21 cellular contexts compared by ENCODE assay signal in genomic region chr4:177699365-177700213, GRCh38.
DNase-seq lines count a peak whose midpoint lies in the region; ATAC-seq, FAIRE-seq and TF ChIP-seq lines count a peak whose summit lies in the region.
"Had no signal": no experiment of that assay in that cellular context is flagged by ENCODE, and none has a peak within 500 bp of the region (broad histone marks: within the 10 kb centered on the region; RNA-seq: fewer than 3 reads in every experiment).

No MANE protein-coding gene starts in this region.

- no peak for DNase-seq in SK-N-SH
- peak in 1 of 4 donors; percentile 10 for DNase-seq in body of pancreas
- DNase-seq in kidney: no peak
- no peak for DNase-seq in thoracic aorta (ENCODE audit: low spot score)
- no peak for DNase-seq in GM03348 (ENCODE audit: low spot score)
- DNase-seq in AML-193 (lab: John Stamatoyannopoulos, UW): no peak
- DNase-seq in DMS153 (lab: John Stamatoyannopoulos, UW): no peak
- DNase-seq: activated CD8-positive, alpha-beta memory T cell treated with anti-CD3 and anti-CD28 coated beads, Interleukin-2, amount 50 U/mL, for 4 hours; activated naive CD4-positive, alpha-beta T cell treated with Interleukin-2 at 50 U/mL for 16 hours; DMS79 treated with DMSO at 0.1 percent for 48 hours; naive thymus-derived CD4-positive, alpha-beta T cell; NCI-H1436; NCI-H446; SIG-M5; stimulated activated naive CD8-positive, alpha-beta T cell treated with anti-CD3 and anti-CD28 coated beads, Interleukin-15, Interleukin-2, amounts not matched to agents 100 U/mL and 50 U/mL, for 24 hours; upper lobe of right lung had no signal

- H3K27me3 ChIP-seq in SK-N-SH (ENCODE audit: insufficient read depth) (no peaks in the 10 kb centered on the region), body of pancreas (no peaks in the 10 kb centered on the region), thoracic aorta (replicated peaks; ENCODE audit: insufficient read depth) (no peaks in the 10 kb centered on the region)
- H3K27me3 ChIP-seq: cardiac muscle cell, upper lobe of right lung had no signal

- H3K79me2 ChIP-seq in SK-N-SH (ENCODE audit: insufficient read depth): no peaks in the 10 kb centered on the region

- FAIRE-seq in kidney (lab: Jason Lieb, UNC): peak; percentile 62

- intact Hi-C loops in body of pancreas (cut with DNase I): no loop called here
- intact Hi-C loops in kidney (cut with DNase I): no loop called here

- H3K9me2 ChIP-seq in SK-N-SH: no peaks in the 10 kb centered on the region; the same call in 1 of the 2 replicates

- TF ChIP-seq POLR2A in body of pancreas (IDR thresholded peaks at IDR 0.05): no peak

- H3K27ac ChIP-seq in SK-N-SH (ENCODE audit: low read depth in 2 of 2, low read length in 1 of 2): no peak overlapping the region
- no peak overlapping the region for H3K27ac ChIP-seq in body of pancreas
- H3K27ac ChIP-seq in kidney (ENCODE audit: low read depth in 2 of 2, low read length in 2 of 2): no peak overlapping the region
- H3K27ac ChIP-seq in thoracic aorta: no peak overlapping the region
- H3K27ac ChIP-seq: 22Rv1, cardiac muscle cell, HL-60, upper lobe of right lung had no signal

- ATAC-seq in SK-N-SH treated with all-trans-retinoic acid at 6 μM for 48 hours (no peak), body of pancreas (peak; percentile 92), thoracic aorta (ENCODE audit: insufficient number of reproducible peaks, low FRiP score, low read depth) (peak; percentile 36)
- ATAC-seq: naive thymus-derived CD4-positive, alpha-beta T cell; stimulated activated naive CD8-positive, alpha-beta T cell treated with anti-CD3 and anti-CD28 coated beads, Interleukin-15, Interleukin-2, amounts not matched to agents 100 U/mL and 50 U/mL, for 24 hours; upper lobe of right lung had no signal

- TF ChIP-seq CTCF in SK-N-SH (IDR thresholded peaks at IDR 0.05): no peak
- no peak for TF ChIP-seq CTCF in body of pancreas (IDR thresholded peaks at IDR 0.05)
- no peak for TF ChIP-seq CTCF in kidney (IDR thresholded peaks at IDR 0.05; ENCODE audit: borderline replicate concordance, extremely low read depth, insufficient read depth)
- TF ChIP-seq CTCF in thoracic aorta (IDR thresholded peaks at IDR 0.05): no peak

- WGBS in SK-N-SH (ENCODE audit: low lambda C conversion rate): 5% methylated on average over 5 of the region's 5 CpGs
- WGBS in body of pancreas, 2 donors: 54 to 55% methylated on average over 5 of the region's 5 CpGs

- no peak overlapping the region for H3K4me3 ChIP-seq in SK-N-SH (ENCODE audit: low read depth in 2 of 2, low read length in 1 of 2)
- H3K4me3 ChIP-seq in body of pancreas: no peak overlapping the region
- no peak overlapping the region for H3K4me3 ChIP-seq in kidney (ENCODE audit: low read length in 2 of 2)
- H3K4me3 ChIP-seq in thoracic aorta: no peak overlapping the region
- H3K4me3 ChIP-seq: cardiac muscle cell, lung, upper lobe of right lung had no signal

- no peaks in the 10 kb centered on the region for H3K36me3 ChIP-seq in SK-N-SH (replicated peaks in 1 of 2; ENCODE audit: control insufficient read depth in 1 of 2, insufficient read depth in 2 of 2, low read length in 1 of 2)
- no peaks in the 10 kb centered on the region for H3K36me3 ChIP-seq in body of pancreas (replicated peaks in 1 of 2; ENCODE audit: insufficient read depth in 1 of 2, low read depth in 2 of 2)
- H3K36me3 ChIP-seq in kidney (ENCODE audit: control insufficient read depth in 1 of 2, insufficient read depth in 2 of 2, low read length in 2 of 2): no peaks in the 10 kb centered on the region
- no peaks in the 10 kb centered on the region for H3K36me3 ChIP-seq in thoracic aorta
- H3K36me3 ChIP-seq: cardiac muscle cell, upper lobe of right lung had no signal

- no peak overlapping the region for H3K9ac ChIP-seq in SK-N-SH
- no peak overlapping the region for H3K9ac ChIP-seq in kidney (ENCODE audit: low read length in 2 of 2)

- no peak for TF ChIP-seq RAD21 in SK-N-SH (IDR thresholded peaks at IDR 0.05; ENCODE audit: low read length)

- no peaks in the 10 kb centered on the region for H3K9me3 ChIP-seq in SK-N-SH
- H3K9me3 ChIP-seq in body of pancreas: no peaks in the 10 kb centered on the region
- no peaks in the 10 kb centered on the region for H3K9me3 ChIP-seq in kidney (ENCODE audit: control insufficient read depth in 1 of 2, low read length in 2 of 2)
- no peaks in the 10 kb centered on the region for H3K9me3 ChIP-seq in thoracic aorta
- H3K9me3 ChIP-seq: upper lobe of right lung had no signal

- no peak overlapping the region for H3K4me2 ChIP-seq in SK-N-SH

- H3K4me1 ChIP-seq in SK-N-SH (ENCODE audit: control insufficient read depth in 1 of 2, insufficient read depth in 2 of 2, low read depth in 1 of 2, low read length in 1 of 2) (peaks cover 0 to 4% of the 10 kb centered on the region in 2 experiments; a peak in 1 of 4 replicates), body of pancreas (peaks cover 11% of the 10 kb centered on the region), kidney (ENCODE audit: control insufficient read depth in 1 of 2, insufficient read depth in 1 of 2, low read depth in 1 of 2, low read length in 2 of 2) (no peaks in the 10 kb centered on the region), thoracic aorta (ENCODE audit: control insufficient read depth in 1 of 2, low read depth in 2 of 2) (peaks cover 3 to 8% of the 10 kb centered on the region in 2 donors)
- H3K4me1 ChIP-seq: upper lobe of right lung had no signal

- H4K20me1 ChIP-seq in SK-N-SH (ENCODE audit: insufficient read depth): no peaks in the 10 kb centered on the region

- no peak for TF ChIP-seq EP300 in SK-N-SH (IDR thresholded peaks at IDR 0.05; ENCODE audit: borderline replicate concordance in 1 of 2, low read depth in 1 of 2, low read length in 1 of 2)

- no peaks in the 10 kb centered on the region for H3F3A ChIP-seq in SK-N-SH (replicated peaks; ENCODE audit: insufficient read depth)

- H2AFZ ChIP-seq in SK-N-SH (ENCODE audit: low read depth): no peak overlapping the region

- CTCF ChIA-PET in SK-N-SH (lab: Yijun Ruan, JAX): no interaction called here

- POLR2A ChIA-PET in SK-N-SH (lab: Yijun Ruan, JAX): no interaction called here

TF ChIP-seq in SK-N-SH, 30 proteins besides CTCF, POLR2A, EP300 and RAD21:
- TF ChIP-seq, protein P1, sequence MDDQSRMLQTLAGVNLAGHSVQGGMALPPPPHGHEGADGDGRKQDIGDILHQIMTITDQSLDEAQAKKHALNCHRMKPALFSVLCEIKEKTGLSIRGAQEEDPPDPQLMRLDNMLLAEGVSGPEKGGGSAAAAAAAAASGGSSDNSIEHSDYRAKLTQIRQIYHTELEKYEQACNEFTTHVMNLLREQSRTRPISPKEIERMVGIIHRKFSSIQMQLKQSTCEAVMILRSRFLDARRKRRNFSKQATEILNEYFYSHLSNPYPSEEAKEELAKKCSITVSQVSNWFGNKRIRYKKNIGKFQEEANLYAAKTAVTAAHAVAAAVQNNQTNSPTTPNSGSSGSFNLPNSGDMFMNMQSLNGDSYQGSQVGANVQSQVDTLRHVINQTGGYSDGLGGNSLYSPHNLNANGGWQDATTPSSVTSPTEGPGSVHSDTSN (IDR thresholded peaks at IDR 0.05): 0 out of 2 replicates have a peak, but pooled peaks have one; percentile 6
- TF ChIP-seq, protein P2, sequence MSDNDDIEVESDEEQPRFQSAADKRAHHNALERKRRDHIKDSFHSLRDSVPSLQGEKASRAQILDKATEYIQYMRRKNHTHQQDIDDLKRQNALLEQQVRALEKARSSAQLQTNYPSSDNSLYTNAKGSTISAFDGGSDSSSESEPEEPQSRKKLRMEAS (IDR thresholded peaks at IDR 0.05; ENCODE audit: low read depth): no peak

TF ChIP-seq in SK-N-SH treated with all-trans-retinoic acid at 6 μM for 48 hours, 23 proteins besides CTCF, POLR2A, EP300 and RAD21 (continues in another document):
- TF ChIP-seq GLIS3 (CRISPR knock-in tag; IDR thresholded peaks at IDR 0.05): no peak
- no peak for TF ChIP-seq TSHZ2 (CRISPR knock-in tag; IDR thresholded peaks at IDR 0.05)
- no peak for TF ChIP-seq TCF4 (CRISPR knock-in tag; IDR thresholded peaks at IDR 0.05; ENCODE audit: borderline replicate concordance)
- no peak for TF ChIP-seq OSR1 (CRISPR knock-in tag; IDR thresholded peaks at IDR 0.05)
- no peak for TF ChIP-seq BACH2 (CRISPR knock-in tag; IDR thresholded peaks at IDR 0.05; ENCODE audit: borderline replicate concordance)
- TF ChIP-seq, protein P3, sequence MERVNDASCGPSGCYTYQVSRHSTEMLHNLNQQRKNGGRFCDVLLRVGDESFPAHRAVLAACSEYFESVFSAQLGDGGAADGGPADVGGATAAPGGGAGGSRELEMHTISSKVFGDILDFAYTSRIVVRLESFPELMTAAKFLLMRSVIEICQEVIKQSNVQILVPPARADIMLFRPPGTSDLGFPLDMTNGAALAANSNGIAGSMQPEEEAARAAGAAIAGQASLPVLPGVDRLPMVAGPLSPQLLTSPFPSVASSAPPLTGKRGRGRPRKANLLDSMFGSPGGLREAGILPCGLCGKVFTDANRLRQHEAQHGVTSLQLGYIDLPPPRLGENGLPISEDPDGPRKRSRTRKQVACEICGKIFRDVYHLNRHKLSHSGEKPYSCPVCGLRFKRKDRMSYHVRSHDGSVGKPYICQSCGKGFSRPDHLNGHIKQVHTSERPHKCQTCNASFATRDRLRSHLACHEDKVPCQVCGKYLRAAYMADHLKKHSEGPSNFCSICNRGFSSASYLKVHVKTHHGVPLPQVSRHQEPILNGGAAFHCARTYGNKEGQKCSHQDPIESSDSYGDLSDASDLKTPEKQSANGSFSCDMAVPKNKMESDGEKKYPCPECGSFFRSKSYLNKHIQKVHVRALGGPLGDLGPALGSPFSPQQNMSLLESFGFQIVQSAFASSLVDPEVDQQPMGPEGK (CRISPR knock-in tag; IDR thresholded peaks at IDR 0.05; ENCODE audit: borderline replicate concordance): no peak
